ENCODE assay signal across 1 cellular context in genomic region chr1:36123357-36123756, GRCh38.
TF ChIP-seq lines count a peak whose summit lies in the region.

No MANE protein-coding gene starts in this region.

TF ChIP-seq in WTC11, 78 proteins besides CTCF, POLR2A, EP300 and RAD21 (continued from another document):
- TF ChIP-seq, protein P1, sequence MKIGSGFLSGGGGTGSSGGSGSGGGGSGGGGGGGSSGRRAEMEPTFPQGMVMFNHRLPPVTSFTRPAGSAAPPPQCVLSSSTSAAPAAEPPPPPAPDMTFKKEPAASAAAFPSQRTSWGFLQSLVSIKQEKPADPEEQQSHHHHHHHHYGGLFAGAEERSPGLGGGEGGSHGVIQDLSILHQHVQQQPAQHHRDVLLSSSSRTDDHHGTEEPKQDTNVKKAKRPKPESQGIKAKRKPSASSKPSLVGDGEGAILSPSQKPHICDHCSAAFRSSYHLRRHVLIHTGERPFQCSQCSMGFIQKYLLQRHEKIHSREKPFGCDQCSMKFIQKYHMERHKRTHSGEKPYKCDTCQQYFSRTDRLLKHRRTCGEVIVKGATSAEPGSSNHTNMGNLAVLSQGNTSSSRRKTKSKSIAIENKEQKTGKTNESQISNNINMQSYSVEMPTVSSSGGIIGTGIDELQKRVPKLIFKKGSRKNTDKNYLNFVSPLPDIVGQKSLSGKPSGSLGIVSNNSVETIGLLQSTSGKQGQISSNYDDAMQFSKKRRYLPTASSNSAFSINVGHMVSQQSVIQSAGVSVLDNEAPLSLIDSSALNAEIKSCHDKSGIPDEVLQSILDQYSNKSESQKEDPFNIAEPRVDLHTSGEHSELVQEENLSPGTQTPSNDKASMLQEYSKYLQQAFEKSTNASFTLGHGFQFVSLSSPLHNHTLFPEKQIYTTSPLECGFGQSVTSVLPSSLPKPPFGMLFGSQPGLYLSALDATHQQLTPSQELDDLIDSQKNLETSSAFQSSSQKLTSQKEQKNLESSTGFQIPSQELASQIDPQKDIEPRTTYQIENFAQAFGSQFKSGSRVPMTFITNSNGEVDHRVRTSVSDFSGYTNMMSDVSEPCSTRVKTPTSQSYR (CRISPR knock-in tag; IDR thresholded peaks at IDR 0.05), result no peak
- TF ChIP-seq TCF7 (CRISPR knock-in tag; IDR thresholded peaks at IDR 0.05; ENCODE audit: low read depth) (no peak), GTF2I (CRISPR knock-in tag; conservative IDR thresholded peaks at IDR 0.05) (no peak), ESRRA (CRISPR knock-in tag; IDR thresholded peaks at IDR 0.05; ENCODE audit: borderline replicate concordance) (no peak)
- TF ChIP-seq, protein P2, sequence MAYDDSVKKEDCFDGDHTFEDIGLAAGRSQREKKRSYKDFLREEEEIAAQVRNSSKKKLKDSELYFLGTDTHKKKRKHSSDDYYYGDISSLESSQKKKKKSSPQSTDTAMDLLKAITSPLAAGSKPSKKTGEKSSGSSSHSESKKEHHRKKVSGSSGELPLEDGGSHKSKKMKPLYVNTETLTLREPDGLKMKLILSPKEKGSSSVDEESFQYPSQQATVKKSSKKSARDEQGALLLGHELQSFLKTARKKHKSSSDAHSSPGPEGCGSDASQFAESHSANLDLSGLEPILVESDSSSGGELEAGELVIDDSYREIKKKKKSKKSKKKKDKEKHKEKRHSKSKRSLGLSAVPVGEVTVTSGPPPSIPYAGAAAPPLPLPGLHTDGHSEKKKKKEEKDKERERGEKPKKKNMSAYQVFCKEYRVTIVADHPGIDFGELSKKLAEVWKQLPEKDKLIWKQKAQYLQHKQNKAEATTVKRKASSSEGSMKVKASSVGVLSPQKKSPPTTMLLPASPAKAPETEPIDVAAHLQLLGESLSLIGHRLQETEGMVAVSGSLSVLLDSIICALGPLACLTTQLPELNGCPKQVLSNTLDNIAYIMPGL (CRISPR knock-in tag; IDR thresholded peaks at IDR 0.05), result no peak
